ENCODE assay signal across 16 cellular contexts in genomic region chr2:95664086-95664441, GRCh38.
DNase-seq lines count a peak whose midpoint lies in the region; ATAC-seq, FAIRE-seq and TF ChIP-seq lines count a peak whose summit lies in the region.
"Had no signal": no experiment of that assay in that cellular context is flagged by ENCODE, and none has a peak within 500 bp of the region (broad histone marks: within the 10 kb centered on the region; RNA-seq: fewer than 3 reads in every experiment).

No MANE protein-coding gene starts in this region.

- H2BK120ac ChIP-seq in neuronal stem cell (ENCODE audit: low read depth, low read length), result no peak overlapping the region

- no peaks in the 10 kb centered on the region for H3K9me3 Mint-ChIP-seq in activated CD4-positive, alpha-beta T cell treated with anti-CD3 and anti-CD28 coated beads for 36 hours (ENCODE audit: low read depth)
- H3K9me3 Mint-ChIP-seq: CD4-positive, alpha-beta memory T cell; HFFc6 had no signal

- no peak overlapping the region for H3K14ac ChIP-seq in neuronal stem cell (ENCODE audit: low read length)

- H3K4me3 ChIP-seq in HepG2 (replicated peaks in 1 of 3; ENCODE audit: insufficient read depth in 1 of 3, low read depth in 2 of 3, low read length in 3 of 3) (no peak overlapping the region), right lobe of liver (no peak overlapping the region), K562 (no peak overlapping the region), neuronal stem cell (ENCODE audit: low read length in 2 of 2) (no peak overlapping the region)
- H3K4me3 ChIP-seq: GM12878 had no signal

- WGBS in HepG2 (ENCODE audit: low lambda C conversion rate), result 42% methylated on average over 4 of the region's 4 CpGs
- WGBS in right lobe of liver (ENCODE audit: insufficient coverage, low coverage, low lambda C conversion rate, missing lambda C conversion rate), result 93% methylated on average over 2 of the region's 4 CpGs
- WGBS in K562 (ENCODE audit: insufficient coverage, low coverage, missing lambda C conversion rate), result 0% methylated on average over 4 of the region's 4 CpGs
- no CpG with 5 or more reads among the region's 4 CpGs for WGBS in neuronal stem cell (ENCODE audit: extremely low coverage in 2 of 2, insufficient read length in 2 of 2, insufficient replicate concordance in 1 of 2), 2 donors

- in situ Hi-C loops in HepG2 (cut with HindIII; ENCODE audit: extremely low pct_ligation_motif_present, low pct_unique_long_range_greater_than_20kb) (no loop called here), K562 (cut with MboI) (no loop called here)

- H3K27me3 ChIP-seq in HepG2 (ENCODE audit: control insufficient read depth in 1 of 2, insufficient read depth in 2 of 2, low read length in 2 of 2), result peaks cover 2 to 35% of the 10 kb centered on the region in 2 experiments; a peak in 3 of 5 replicates
- no peaks in the 10 kb centered on the region for H3K27me3 ChIP-seq in right lobe of liver
- H3K27me3 ChIP-seq in K562 (ENCODE audit: control insufficient read depth in 2 of 2, insufficient read depth in 2 of 2, low read length in 2 of 2), result peaks cover 3 to 21% of the 10 kb centered on the region in 2 experiments; a peak in 2 of 5 replicates
- no peaks in the 10 kb centered on the region for H3K27me3 ChIP-seq in neuronal stem cell (ENCODE audit: control insufficient read depth in 3 of 3, insufficient read depth in 3 of 3, low read depth in 1 of 3, low read length in 3 of 3)

- BruUV-seq in HepG2 (replicated peaks; lab: Mats Ljungman, UMichigan), result no TSS peak
- BruUV-seq in K562 (replicated peaks; lab: Mats Ljungman, UMichigan), result no TSS peak

- no peak for DNase-seq in HepG2 (ENCODE audit: low spot score)
- no peak for DNase-seq in right lobe of liver
- DNase-seq in K562 (ENCODE audit: extremely low read depth in 1 of 4, low spot score in 3 of 4), result no peak
- DNase-seq in neuronal stem cell (ENCODE audit: low spot score), result no peak
- no peak for DNase-seq in amniotic stem cell (lab: John Stamatoyannopoulos, UW)
- DNase-seq in activated CD4-positive, alpha-beta T cell treated with anti-CD3 and anti-CD28 coated beads for 36 hours, result no peak
- DNase-seq in Kasumi-1 (lab: John Stamatoyannopoulos, UW), result no peak
- DNase-seq: 8988T; AML-193; CD4-positive, alpha-beta memory T cell; DMS79; HCEC 1CT; HFFc6 had no signal

- FAIRE-seq in HepG2 (lab: Jason Lieb, UNC) (no peak), K562 (lab: Jason Lieb, UNC) (no peak)
- FAIRE-seq: GM12878, H1 had no signal

- CTCF ChIA-PET in HepG2 (lab: Yijun Ruan, JAX; ENCODE audit: low intra/inter-chr PET ratio, low total read pairs), result no interaction called here
- CTCF ChIA-PET in K562 (lab: Yijun Ruan, JAX; ENCODE audit: low intra/inter-chr PET ratio), result no interaction called here
- CTCF ChIA-PET in activated CD4-positive, alpha-beta T cell treated with anti-CD3 and anti-CD28 coated beads for 36 hours (lab: Charles Lee), result interaction anchor here (0.6 kb wide), 1 partner anchor 127 kb away, joined by 3 read pairs; no protein-coding TSS in a partner anchor

- ATAC-seq in HepG2 (no peak), right lobe of liver (no peak), K562 (no peak)
- no peak for ATAC-seq in activated CD4-positive, alpha-beta T cell treated with anti-CD3 and anti-CD28 coated beads for 36 hours
- ATAC-seq: GM12878 had no signal

- no peak overlapping the region for H2AFZ ChIP-seq in HepG2 (ENCODE audit: low read length)
- no peak overlapping the region for H2AFZ ChIP-seq in K562 (ENCODE audit: low read depth, low read length)
- no peak overlapping the region for H2AFZ ChIP-seq in neuronal stem cell (ENCODE audit: low read length)

- no peak overlapping the region for H3K4me3 Mint-ChIP-seq in activated CD4-positive, alpha-beta T cell treated with anti-CD3 and anti-CD28 coated beads for 36 hours
- H3K4me3 Mint-ChIP-seq: CD4-positive, alpha-beta memory T cell; HFFc6 had no signal

- no peaks in the 10 kb centered on the region for H3K9me1 ChIP-seq in K562 (ENCODE audit: control insufficient read depth, insufficient read depth, low read length)

- H3K9me3 ChIP-seq in HepG2 (ENCODE audit: low read length) (no peaks in the 10 kb centered on the region), right lobe of liver (no peaks in the 10 kb centered on the region), K562 (replicated peaks; ENCODE audit: control insufficient read depth, insufficient read depth, low read depth, low read length) (no peaks in the 10 kb centered on the region), neuronal stem cell (replicated peaks in 1 of 2; ENCODE audit: control insufficient read depth in 2 of 2, insufficient read depth in 1 of 2, low read depth in 1 of 2, low read length in 2 of 2) (no peaks in the 10 kb centered on the region)

- H3K36me3 Mint-ChIP-seq in activated CD4-positive, alpha-beta T cell treated with anti-CD3 and anti-CD28 coated beads for 36 hours (ENCODE audit: low read depth), result no peaks in the 10 kb centered on the region
- H3K36me3 Mint-ChIP-seq: CD4-positive, alpha-beta memory T cell had no signal

- intact Hi-C loops in HepG2 (cut with micrococcal nuclease; ENCODE audit: unreplicated experiment), result no loop called here
- intact Hi-C loops in right lobe of liver (cut with DNase I), result no loop called here
- intact Hi-C loops in K562 (cut with micrococcal nuclease), result no loop called here
- intact Hi-C loops in activated CD4-positive, alpha-beta T cell treated with anti-CD3 and anti-CD28 coated beads for 36 hours (cut with DNase I, micrococcal nuclease), result no loop called here

- H4K91ac ChIP-seq in neuronal stem cell (ENCODE audit: low read depth, low read length, poor library complexity), result no peak overlapping the region

- POLR2A ChIA-PET in HepG2 (lab: Yijun Ruan, JAX) (no interaction called here), K562 (lab: Yijun Ruan, JAX) (no interaction called here)
- POLR2A ChIA-PET in activated CD4-positive, alpha-beta T cell treated with anti-CD3 and anti-CD28 coated beads for 36 hours (lab: Charles Lee), result no interaction called here

- peaks cover 6% of the 10 kb centered on the region for H3K4me1 Mint-ChIP-seq in activated CD4-positive, alpha-beta T cell treated with anti-CD3 and anti-CD28 coated beads for 36 hours

- no peak overlapping the region for H2AK5ac ChIP-seq in neuronal stem cell (ENCODE audit: low read depth, low read length)

- H3K79me2 ChIP-seq in HepG2 (ENCODE audit: insufficient read depth, low read length) (no peaks in the 10 kb centered on the region), K562 (ENCODE audit: control insufficient read depth, insufficient read depth, low read length) (no peaks in the 10 kb centered on the region)

- H4K20me1 ChIP-seq in HepG2 (ENCODE audit: insufficient read depth, low read length) (no peaks in the 10 kb centered on the region), K562 (replicated peaks; ENCODE audit: control insufficient read depth, insufficient read depth, low read length) (no peaks in the 10 kb centered on the region)

- H3K79me1 ChIP-seq in neuronal stem cell (ENCODE audit: low read depth, low read length), result no peaks in the 10 kb centered on the region

- H3K36me3 ChIP-seq in HepG2 (replicated peaks in 1 of 2; ENCODE audit: control insufficient read depth in 1 of 2, insufficient read depth in 2 of 2, low read length in 2 of 2), result no peaks in the 10 kb centered on the region
- no peaks in the 10 kb centered on the region for H3K36me3 ChIP-seq in right lobe of liver
- no peaks in the 10 kb centered on the region for H3K36me3 ChIP-seq in K562 (ENCODE audit: control insufficient read depth, insufficient read depth, low read length)
- no peaks in the 10 kb centered on the region for H3K36me3 ChIP-seq in neuronal stem cell (replicated peaks in 1 of 2; ENCODE audit: control insufficient read depth in 2 of 2, insufficient read depth in 2 of 2, low read length in 2 of 2)

- peak overlapping the region; percentile 59 for H2BK12ac ChIP-seq in neuronal stem cell (ENCODE audit: low read length)

- H3K27ac Mint-ChIP-seq in activated CD4-positive, alpha-beta T cell treated with anti-CD3 and anti-CD28 coated beads for 36 hours, result no peak overlapping the region
- H3K27ac Mint-ChIP-seq: CD4-positive, alpha-beta memory T cell; HFFc6 had no signal

- no peaks in the 10 kb centered on the region for H3K27me3 Mint-ChIP-seq in activated CD4-positive, alpha-beta T cell treated with anti-CD3 and anti-CD28 coated beads for 36 hours

- H2BK5ac ChIP-seq in neuronal stem cell (ENCODE audit: low read length), result no peak overlapping the region

- H3K4me2 ChIP-seq in HepG2 (ENCODE audit: low read depth, low read length), result no peak overlapping the region
- no peak overlapping the region for H3K4me2 ChIP-seq in K562 (ENCODE audit: insufficient read depth, low read length)
- peak overlapping the region; percentile 39 for H3K4me2 ChIP-seq in neuronal stem cell (ENCODE audit: insufficient read depth, low read length, poor library complexity, severe bottlenecking)

- TF ChIP-seq POLR2A in HepG2 (IDR thresholded peaks at IDR 0.05; ENCODE audit: insufficient read depth in 1 of 2, low read depth in 2 of 2, low read length in 2 of 2), result no peak
- TF ChIP-seq POLR2A in right lobe of liver (IDR thresholded peaks at IDR 0.05), result no peak
- TF ChIP-seq POLR2A in K562 (conservative IDR thresholded peaks at IDR 0.05), result no peak

- no peak overlapping the region for H4K8ac ChIP-seq in neuronal stem cell (ENCODE audit: low read depth, low read length)

- H3K9ac ChIP-seq in HepG2 (ENCODE audit: insufficient read depth, low read depth, low read length) (no peak overlapping the region), K562 (ENCODE audit: insufficient read depth in 1 of 2, low read depth in 2 of 2, low read length in 2 of 2) (no peak overlapping the region), neuronal stem cell (ENCODE audit: low read depth, low read length, poor library complexity) (no peak overlapping the region)

- TF ChIP-seq RAD21 in HepG2 (CRISPR knock-in tag; IDR thresholded peaks at IDR 0.05), result no peak
- no peak for TF ChIP-seq RAD21 in K562 (CRISPR knock-in tag; conservative IDR thresholded peaks at IDR 0.05 in 1 of 2, IDR thresholded peaks at IDR 0.05 in 1 of 2)

- no peak overlapping the region for H3K23ac ChIP-seq in neuronal stem cell (ENCODE audit: low read depth, low read length, poor library complexity)

- no peak overlapping the region for H3K27ac ChIP-seq in HepG2 (ENCODE audit: extremely low read length, insufficient read depth, low read length)
- no peak overlapping the region for H3K27ac ChIP-seq in right lobe of liver
- H3K27ac ChIP-seq in K562 (ENCODE audit: extremely low read depth, low read depth, low read length), result no peak overlapping the region
- H3K27ac ChIP-seq in neuronal stem cell (replicated peaks; ENCODE audit: low read length), result peak overlapping the region; percentile 73
- H3K27ac ChIP-seq: C4-2B had no signal

- H3K18ac ChIP-seq in neuronal stem cell (ENCODE audit: low read length), result peak overlapping the region; percentile 68

- no peak for TF ChIP-seq CTCF in HepG2 (CRISPR knock-in tag; IDR thresholded peaks at IDR 0.05)
- no peak for TF ChIP-seq CTCF in right lobe of liver (IDR thresholded peaks at IDR 0.05)
- no peak for TF ChIP-seq CTCF in K562 (IDR thresholded peaks at IDR 0.05 in 2 of 3, conservative IDR thresholded peaks at IDR 0.05 in 1 of 3; ENCODE audit: insufficient read depth in 2 of 3, low read depth in 1 of 3, low read length in 3 of 3)

- H3K4me1 ChIP-seq in HepG2 (ENCODE audit: insufficient read depth, low read length) (no peaks in the 10 kb centered on the region), right lobe of liver (peaks cover 0 to 10% (median 0%) of the 10 kb centered on the region in 4 donors), K562 (replicated peaks in 1 of 2; ENCODE audit: control insufficient read depth in 2 of 2, insufficient read depth in 2 of 2, low read length in 2 of 2) (no peaks in the 10 kb centered on the region), neuronal stem cell (ENCODE audit: control insufficient read depth in 2 of 2, insufficient read depth in 1 of 2, low read depth in 1 of 2, low read length in 2 of 2) (peaks cover 18 to 19% of the 10 kb centered on the region in 2 donors)

- no peak overlapping the region for H2BK15ac ChIP-seq in neuronal stem cell (ENCODE audit: low read length)

- H3K4ac ChIP-seq in neuronal stem cell (ENCODE audit: low read length), result no peak overlapping the region

- TF ChIP-seq EP300 in HepG2 (IDR thresholded peaks at IDR 0.05; ENCODE audit: low read depth in 2 of 2, low read length in 2 of 2), result no peak
- TF ChIP-seq EP300 in HepG2 (CRISPR knock-in tag; IDR thresholded peaks at IDR 0.05; ENCODE audit: borderline replicate concordance), result no peak
- no peak for TF ChIP-seq EP300 in K562 (IDR thresholded peaks at IDR 0.05; ENCODE audit: low read length)

Comparison
In these comparisons a context has a peak if more than half of its experiments do, and no peak if none do; other contexts are left out.
1. Of the 241 proteins assayed by ChIP-seq in both HepG2 and K562: peak only in HepG2: MNT; only in K562: none; in both: none; in neither: 240.